Comparison of ENCODE assay signal across 28 cellular contexts in the genomic region with DNA sequence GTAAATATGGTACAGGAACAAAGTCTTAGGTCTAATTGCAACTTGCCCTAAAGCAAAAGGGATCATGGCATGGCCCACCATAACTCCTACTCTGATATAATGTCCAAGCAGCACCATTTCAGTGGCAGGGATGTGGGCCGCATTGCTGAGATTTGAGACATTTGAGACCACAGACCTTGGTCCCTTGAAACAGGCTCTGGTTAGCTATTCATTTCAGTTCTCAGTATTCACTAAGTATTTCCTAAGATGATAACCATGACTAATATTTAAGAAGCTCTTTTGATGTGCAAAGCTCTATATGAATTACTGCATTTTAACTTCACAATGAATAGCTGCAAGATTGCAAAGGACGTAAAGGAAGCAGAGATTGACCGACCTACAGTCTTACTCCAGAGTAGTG.
"Had no signal": no experiment of that assay in that cellular context is flagged by ENCODE, and none has a peak within 500 bp of the region (broad histone marks: within the 10 kb centered on the region; RNA-seq: fewer than 3 reads in every experiment).

No MANE protein-coding gene starts in this region.

- H3K9me3 ChIP-seq: esophagus squamous epithelium, gastrocnemius medialis, gastroesophageal sphincter had no signal

- FAIRE-seq: endometrium, endothelial cell of umbilical vein, frontal cortex had no signal

- H2AFZ ChIP-seq: hepatocyte had no signal

- H3K27ac ChIP-seq: coronary artery, dorsolateral prefrontal cortex, epithelial cell of prostate, esophagus muscularis mucosa, esophagus squamous epithelium, foreskin keratinocyte, gastrocnemius medialis, gastroesophageal sphincter, heart left ventricle, heart right ventricle, hepatocyte had no signal

- ATAC-seq: effector memory CD8-positive, alpha-beta T cell; esophagus mucosa; foreskin keratinocyte; gastrocnemius medialis; gastroesophageal sphincter; heart left ventricle; heart right ventricle had no signal

- H3K4me3 ChIP-seq: coronary artery, dorsolateral prefrontal cortex, esophagus muscularis mucosa, esophagus squamous epithelium, gastrocnemius medialis, gastroesophageal sphincter, heart left ventricle, heart right ventricle, hepatocyte had no signal

- H3K36me3 ChIP-seq: esophagus muscularis mucosa, esophagus squamous epithelium, gastrocnemius medialis, gastroesophageal sphincter, heart left ventricle, heart right ventricle had no signal

- H3K4me2 ChIP-seq: hepatocyte had no signal

- DNase-seq: cortex of kidney; dermis blood vessel endothelial cell; dorsolateral prefrontal cortex; effector CD4-positive, alpha-beta T cell; effector CD8-positive, alpha-beta T cell; effector memory CD4-positive, alpha-beta T cell; effector memory CD8-positive, alpha-beta T cell; endodermal cell; erythroblast; esophagus squamous epithelium; foreskin fibroblast; foreskin keratinocyte; foreskin melanocyte; gastrocnemius medialis; glutamatergic neuron; head of caudate nucleus; heart left ventricle; heart right ventricle; hippocampal formation had no signal

- H3K27me3 ChIP-seq: dorsolateral prefrontal cortex, esophagus muscularis mucosa, esophagus squamous epithelium, foreskin keratinocyte, gastrocnemius medialis, gastroesophageal sphincter, heart left ventricle, heart right ventricle, hepatocyte had no signal

- H3K79me2 ChIP-seq: hepatocyte had no signal

- H3K4me1 ChIP-seq: esophagus muscularis mucosa, esophagus squamous epithelium, foreskin keratinocyte, gastrocnemius medialis, gastroesophageal sphincter, heart left ventricle, heart right ventricle had no signal
